ENCODE assay signal across 29 cellular contexts in genomic region chr1:224090116-224090515, GRCh38.
"Had no signal": no experiment of that assay in that cellular context is flagged by ENCODE, and none has a peak within 500 bp of the region (broad histone marks: within the 10 kb centered on the region; RNA-seq: fewer than 3 reads in every experiment).

No MANE protein-coding gene starts in this region.

- H3K27me3 ChIP-seq: neural progenitor cell, ovary, right atrium auricular region, right lobe of liver, stomach, testis, thyroid gland, transverse colon, upper lobe of left lung, vagina had no signal

- H3K36me3 ChIP-seq: left lung, lower lobe of right lung, neural progenitor cell, ovary, right atrium auricular region, right lobe of liver, stomach, thyroid gland, transverse colon, upper lobe of left lung, vagina had no signal

- H2AFZ ChIP-seq: neural progenitor cell had no signal

- ATAC-seq: left lung; lower lobe of right lung; natural killer cell; right lobe of liver; stimulated activated memory B cell treated with anti-CD40 and anti-IgM and Interleukin-4, amounts not matched to agents 10 μg/mL and 1 μg/mL and 100 μg/mL, for 72 hours; stimulated activated naive CD8-positive, alpha-beta T cell treated with anti-CD3 and anti-CD28 coated beads, Interleukin-15, Interleukin-2, amounts not matched to agents 100 U/mL and 50 U/mL, for 24 hours had no signal

- H3K9me3 ChIP-seq: left lung, lower lobe of right lung, ovary, right atrium auricular region, right lobe of liver, stomach, testis, thyroid gland, transverse colon, upper lobe of left lung, vagina had no signal

- H3K4me3 ChIP-seq: left lung, lower lobe of right lung, neural progenitor cell, ovary, right atrium auricular region, right lobe of liver, smooth muscle cell, stomach, testis, thyroid gland, transverse colon, upper lobe of left lung, vagina had no signal

- H3K4me2 ChIP-seq: neural progenitor cell, smooth muscle cell had no signal

- DNase-seq: hypothalamus; immature natural killer cell; kidney; left colon; left lung; lower lobe of right lung; mammary epithelial cell; mesenchymal stem cell; natural killer cell; nephron progenitor cell; ovary; right lobe of liver; stimulated activated CD4-positive, alpha-beta T cell treated with anti-CD3 and anti-CD28 coated beads, Interleukin-1b, Interleukin-23, amount 100 ng/mL, for 48 hours; stimulated activated CD4-positive, alpha-beta T cell treated with anti-CD3 and anti-CD28 coated beads, Interleukin-2, amount 100 ng/mL, for 48 hours; stimulated activated CD4-positive, alpha-beta T cell treated with anti-CD3 and anti-CD28 coated beads, Interleukin-4, amount 100 ng/mL, for 4 hours; stimulated activated CD8-positive, alpha-beta memory T cell treated with anti-CD3 and anti-CD28 coated beads, Interleukin-4, amount 100 ng/mL, for 48 hours; stimulated activated naive CD8-positive, alpha-beta T cell treated with anti-CD3 and anti-CD28 coated beads, Interleukin-15, Interleukin-2, amounts not matched to agents 100 U/mL and 50 U/mL, for 24 hours; stomach; testis; thyroid gland; transverse colon; upper lobe of left lung had no signal

- H3K27ac ChIP-seq: left lung, lower lobe of right lung, neural progenitor cell, ovary, right atrium auricular region, right lobe of liver, stomach, testis, thyroid gland, transverse colon, upper lobe of left lung, vagina had no signal

- FAIRE-seq: islet of Langerhans, kidney had no signal

- H3K4me1 ChIP-seq: left lung, lower lobe of right lung, neural progenitor cell, right atrium auricular region, right lobe of liver, stomach, testis, thyroid gland, upper lobe of left lung, vagina had no signal

- H3K9me3 Mint-ChIP-seq: immature natural killer cell; natural killer cell; nephron progenitor cell; stimulated activated memory B cell treated with anti-CD40 and anti-IgM and Interleukin-4, amounts not matched to agents 10 μg/mL and 1 μg/mL and 100 μg/mL, for 72 hours had no signal

- H3K4me1 Mint-ChIP-seq: immature natural killer cell; natural killer cell; nephron progenitor cell; neural progenitor cell; stimulated activated memory B cell treated with anti-CD40 and anti-IgM and Interleukin-4, amounts not matched to agents 10 μg/mL and 1 μg/mL and 100 μg/mL, for 72 hours had no signal

- H3K36me3 Mint-ChIP-seq: immature natural killer cell; natural killer cell; neural progenitor cell; stimulated activated memory B cell treated with anti-CD40 and anti-IgM and Interleukin-4, amounts not matched to agents 10 μg/mL and 1 μg/mL and 100 μg/mL, for 72 hours had no signal

- H3K9ac ChIP-seq: neural progenitor cell had no signal

- H3K27ac Mint-ChIP-seq: immature natural killer cell; natural killer cell; nephron progenitor cell; neural progenitor cell; progenitor cell of endocrine pancreas; stimulated activated memory B cell treated with anti-CD40 and anti-IgM and Interleukin-4, amounts not matched to agents 10 μg/mL and 1 μg/mL and 100 μg/mL, for 72 hours had no signal

- H3K4me3 Mint-ChIP-seq: immature natural killer cell; natural killer cell; nephron progenitor cell; neural progenitor cell; stimulated activated memory B cell treated with anti-CD40 and anti-IgM and Interleukin-4, amounts not matched to agents 10 μg/mL and 1 μg/mL and 100 μg/mL, for 72 hours had no signal
